Comparison of ENCODE assay signal across 14 cellular contexts in genomic region chr17:79340286-79340685, GRCh38.
DNase-seq lines count a peak whose midpoint lies in the region; ATAC-seq and TF ChIP-seq lines count a peak whose summit lies in the region.
"Had no signal": no experiment of that assay in that cellular context is flagged by ENCODE, and none has a peak within 500 bp of the region (broad histone marks: within the 10 kb centered on the region; RNA-seq: fewer than 3 reads in every experiment).

No MANE protein-coding gene starts in this region.

- peaks cover 8% of the 10 kb centered on the region for H3K36me3 Mint-ChIP-seq in memory B cell
- no peaks in the 10 kb centered on the region for H3K36me3 Mint-ChIP-seq in MCF 10A (ENCODE audit: insufficient read depth, unreplicated experiment)

- BruUV-seq in MCF 10A (replicated peaks; lab: Mats Ljungman, UMichigan), result no TSS peak

- H3K4me1 Mint-ChIP-seq in memory B cell (peaks cover 28% of the 10 kb centered on the region), MCF 10A (ENCODE audit: insufficient read depth, unreplicated experiment) (peaks cover 8% of the 10 kb centered on the region)

- TF ChIP-seq CTCF in MCF 10A (IDR thresholded peaks at IDR 0.05; ENCODE audit: unreplicated experiment), result no peak

- intact Hi-C loops in MCF 10A (cut with micrococcal nuclease), result no loop called here

- H3K4me3 Mint-ChIP-seq in memory B cell (peak overlapping the region; percentile 86), MCF 10A (ENCODE audit: unreplicated experiment) (no peak overlapping the region)
- H3K4me3 Mint-ChIP-seq: activated naive CD8-positive, alpha-beta T cell; T-helper 1 cell treated with Interleukin-12 subunit alpha and Interleukin-12 subunit beta and Interleukin-4 antibody, amounts not matched to agents 30 μg/mL and 1 μg/mL, for 36 hours had no signal

- POLR2A ChIA-PET in MCF 10A (lab: Yijun Ruan, JAX), result interaction anchor here (1.3 kb wide), 1 partner anchor 112 kb away, joined by 3 read pairs; no protein-coding TSS in a partner anchor

- DNase-seq in memory B cell (ENCODE audit: low spot score in 2 of 2), result peak; percentile 40 to 61
- no peak for DNase-seq in islet precursor cell
- DNase-seq in NCI-H1092 (lab: John Stamatoyannopoulos, UW), result no peak
- DNase-seq in MCF 10A (ENCODE audit: unreplicated experiment), result no peak
- DNase-seq in MV-4-11 (lab: John Stamatoyannopoulos, UW), result no peak
- DNase-seq: Kasumi-1; NCI-H2107; stimulated activated CD4-positive, alpha-beta T cell treated with anti-CD3 and anti-CD28 coated beads, Interleukin-4, amount 100 ng/mL, for 1 hour; stomach had no signal

- H3K9me3 Mint-ChIP-seq in memory B cell (peaks cover 8% of the 10 kb centered on the region), MCF 10A (ENCODE audit: unreplicated experiment) (no peaks in the 10 kb centered on the region)
- H3K9me3 Mint-ChIP-seq: T-helper 1 cell treated with Interleukin-12 subunit alpha and Interleukin-12 subunit beta and Interleukin-4 antibody, amounts not matched to agents 30 μg/mL and 1 μg/mL, for 36 hours had no signal

- peak overlapping the region; percentile 89 for H3K27ac Mint-ChIP-seq in memory B cell
- no peak overlapping the region for H3K27ac Mint-ChIP-seq in MCF 10A (ENCODE audit: low read depth, unreplicated experiment)
- H3K27ac Mint-ChIP-seq: activated naive CD8-positive, alpha-beta T cell; T-helper 1 cell treated with Interleukin-12 subunit alpha and Interleukin-12 subunit beta and Interleukin-4 antibody, amounts not matched to agents 30 μg/mL and 1 μg/mL, for 36 hours had no signal

- H3K27me3 Mint-ChIP-seq in memory B cell, result peaks cover 4% of the 10 kb centered on the region
- H3K27me3 Mint-ChIP-seq in MCF 10A (ENCODE audit: insufficient read depth, unreplicated experiment), result peaks cover 70% of the 10 kb centered on the region

- CTCF ChIA-PET in MCF 10A (lab: Yijun Ruan, JAX), result no interaction called here

- peak; percentile 37 for ATAC-seq in GM18505 (IDR thresholded peaks at IDR 0.05; ENCODE audit: unreplicated experiment)
- ATAC-seq in GM21360 (IDR thresholded peaks at IDR 0.05; ENCODE audit: unreplicated experiment), result peak; percentile 52
- ATAC-seq in HG03175 (IDR thresholded peaks at IDR 0.05; ENCODE audit: unreplicated experiment), result peak; percentile 41
- ATAC-seq in memory B cell (ENCODE audit: low read depth), result peak; percentile 57

- TF ChIP-seq POLR2A in GM18505 (IDR thresholded peaks at IDR 0.05; ENCODE audit: borderline replicate concordance, extremely low read depth, insufficient read depth, insufficient read length), result peak; percentile 26

Comparison
In these comparisons a context has a peak if more than half of its experiments do, and no peak if none do; other contexts are left out.
1. DNase-seq: peak in memory B cell (2 of 2); none in islet precursor cell (single experiment), NCI-H1092 (single experiment), MCF 10A (single experiment) and MV-4-11 (single experiment).
2. Peak in every context shown above with its lines, with median percentiles within 50 percentile points of each other: ATAC-seq.